ENCODE assay signal across 9 cellular contexts in genomic region chr15:33547876-33548275, GRCh38.
DNase-seq lines count a peak whose midpoint lies in the region; ATAC-seq and TF ChIP-seq lines count a peak whose summit lies in the region.
"Had no signal": no experiment of that assay in that cellular context is flagged by ENCODE, and none has a peak within 500 bp of the region (broad histone marks: within the 10 kb centered on the region; RNA-seq: fewer than 3 reads in every experiment).

No MANE protein-coding gene starts in this region.

- no peak overlapping the region for H3K4me3 Mint-ChIP-seq in mesothelial cell of epicardium

- peak; percentile 27 for DNase-seq in EL
- DNase-seq in M059J (ENCODE audit: low read depth): peak; percentile 39
- peak in 17 of 61 donors; percentile 5 to 74 (median 23) for DNase-seq in caudate nucleus (lab: John Stamatoyannopoulos, UW)
- peak; percentile 49 to 83 for DNase-seq in mesothelial cell of epicardium (ENCODE audit: low spot score in 2 of 2, unreplicated experiment in 2 of 2)
- DNase-seq in coronary artery (ENCODE audit: low spot score): no peak

- H3K4me1 Mint-ChIP-seq in mesothelial cell of epicardium: no peaks in the 10 kb centered on the region

- no peaks in the 10 kb centered on the region for H3K36me3 Mint-ChIP-seq in mesothelial cell of epicardium

- no peak overlapping the region for H3K4me3 ChIP-seq in coronary artery

- no peak for TF ChIP-seq CTCF in mesothelial cell of epicardium (IDR thresholded peaks at IDR 0.05; ENCODE audit: unreplicated experiment)
- no peak for TF ChIP-seq CTCF in coronary artery (IDR thresholded peaks at IDR 0.05)

- H3K9me3 Mint-ChIP-seq in mesothelial cell of epicardium: no peaks in the 10 kb centered on the region

- peaks cover 5% of the 10 kb centered on the region for H3K27me3 Mint-ChIP-seq in mesothelial cell of epicardium (ENCODE audit: low read depth)

- H3K27ac Mint-ChIP-seq in mesothelial cell of epicardium: no peak overlapping the region

- H3K27ac ChIP-seq in caudate nucleus (ENCODE audit: low read depth, low read length) (peak overlapping the region; percentile 84), coronary artery (no peak overlapping the region)
- H3K27ac ChIP-seq: HL-60 had no signal

- ATAC-seq in GM21381 (IDR thresholded peaks at IDR 0.05; ENCODE audit: unreplicated experiment): no peak
- no peak for ATAC-seq in GM21367 (IDR thresholded peaks at IDR 0.05; ENCODE audit: unreplicated experiment)
- ATAC-seq in GM21786 (IDR thresholded peaks at IDR 0.05; ENCODE audit: unreplicated experiment): no peak
